In genomic region chr4:89420507-89420906, GRCh38 we compare ENCODE assay signal across 12 cellular contexts.
"Had no signal": no experiment of that assay in that cellular context is flagged by ENCODE, and none has a peak within 500 bp of the region (broad histone marks: within the 10 kb centered on the region; RNA-seq: fewer than 3 reads in every experiment).

No MANE protein-coding gene starts in this region.

- ATAC-seq: activated naive CD8-positive, alpha-beta T cell treated with anti-CD3 and anti-CD28 coated beads, Interleukin-2, amount 50 U/mL, for 24 hours; natural killer cell treated with Interleukin-12 subunit alpha and Interleukin-12 subunit beta and Interleukin-15 and Interleukin-18, amount 100 ng/mL, for 72 hours; stimulated activated effector memory CD8-positive, alpha-beta T cell treated with anti-CD3 and anti-CD28 coated beads, Interleukin-12 subunit alpha, Interleukin-12 subunit beta, amount 100 ng/mL, for 72 hours had no signal

- DNase-seq: activated CD4-positive, alpha-beta T cell treated with anti-CD3 and anti-CD28 coated beads for 1 hour; activated CD4-positive, alpha-beta T cell treated with anti-CD3 and anti-CD28 coated beads, Interleukin-2, amount 50 U/mL, for 4 hours; activated naive CD4-positive, alpha-beta T cell treated with anti-CD3 and anti-CD28 coated beads for 36 hours; activated naive CD8-positive, alpha-beta T cell treated with anti-CD3 and anti-CD28 coated beads, Interleukin-2, amount 50 U/mL, for 24 hours; activated T-cell treated with anti-CD3 and anti-CD28 coated beads for 4 hours; erythroblast; head of caudate nucleus; stimulated activated CD4-positive, alpha-beta T cell treated with anti-CD3 and anti-CD28 coated beads, Interleukin-12 subunit alpha, Interleukin-12 subunit beta, amount 100 ng/mL, for 4 hours; stimulated activated CD4-positive, alpha-beta T cell treated with anti-CD3 and anti-CD28 coated beads, Interleukin-2, amount 100 ng/mL, for 24 hours; T1000 had no signal
